In genomic region chr2:146189541-146189940, GRCh38 we compare ENCODE assay signal across 32 cellular contexts.
"Had no signal": no experiment of that assay in that cellular context is flagged by ENCODE, and none has a peak within 500 bp of the region (broad histone marks: within the 10 kb centered on the region; RNA-seq: fewer than 3 reads in every experiment).

No MANE protein-coding gene starts in this region.

- ATAC-seq: activated CD4-positive, CD25-positive, alpha-beta regulatory T cell treated with anti-CD3 and anti-CD28 coated beads, Interleukin-2, amount 50 U/mL, for 24 hours; effector memory CD8-positive, alpha-beta T cell; gastroesophageal sphincter; left lung; lower lobe of right lung; natural killer cell treated with Interleukin-12 subunit alpha and Interleukin-12 subunit beta and Interleukin-15 and Interleukin-18, amount 100 ng/mL, for 72 hours; right lobe of liver; stimulated activated naive CD8-positive, alpha-beta T cell treated with anti-CD3 and anti-CD28 coated beads, Interleukin-15, Interleukin-2, amounts not matched to agents 100 U/mL and 50 U/mL, for 24 hours had no signal

- DNase-seq: activated CD4-positive, alpha-beta memory T cell treated with anti-CD3 and anti-CD28 coated beads for 36 hours; activated CD4-positive, alpha-beta T cell treated with anti-CD3 and anti-CD28 coated beads for 48 hours; activated CD8-positive, alpha-beta memory T cell treated with anti-CD3 and anti-CD28 coated beads, Interleukin-2, amount 50 U/mL, for 4 hours; activated gamma-delta T cell; activated naive CD4-positive, alpha-beta T cell treated with anti-CD3 and anti-CD28 coated beads, Interleukin-2, amount 50 U/mL, for 16 hours; activated T-cell treated with anti-CD3 and anti-CD28 coated beads, Interleukin-2, amount 50 U/mL, for 1 hour; amniotic stem cell; brain microvascular endothelial cell; caudate nucleus; cortex of kidney; effector memory CD8-positive, alpha-beta T cell; erythroblast; head of caudate nucleus; hippocampal formation; kidney glomerular epithelial cell; left lung; lower lobe of right lung; mesenchymal stem cell; right lobe of liver; stimulated activated CD4-positive, alpha-beta T cell treated with anti-CD3 and anti-CD28 coated beads, Interleukin-12 subunit alpha, Interleukin-12 subunit beta, amount 100 ng/mL, for 4 hours; stimulated activated CD4-positive, alpha-beta T cell treated with anti-CD3 and anti-CD28 coated beads, Interleukin-4, amount 100 ng/mL, for 1 hour; stimulated activated naive CD8-positive, alpha-beta T cell treated with anti-CD3 and anti-CD28 coated beads, Interleukin-15, Interleukin-2, amounts not matched to agents 100 U/mL and 50 U/mL, for 24 hours; T-helper 9 cell; testis; transverse colon had no signal

- H3K36me3 ChIP-seq: brain microvascular endothelial cell, gastroesophageal sphincter, left lung, lower lobe of right lung, neutrophil, right lobe of liver, transverse colon had no signal

- H3K27ac ChIP-seq: brain microvascular endothelial cell, gastroesophageal sphincter, left lung, lower lobe of right lung, neutrophil, right lobe of liver, skin epidermis, testis, transverse colon, VCaP had no signal

- H3K9me3 Mint-ChIP-seq: activated CD4-positive, alpha-beta memory T cell treated with anti-CD3 and anti-CD28 coated beads for 36 hours; activated T-helper 1 cell treated with anti-CD3 and anti-CD28 coated beads, Interleukin-12 subunit alpha, Interleukin-12 subunit beta, Interleukin-2, Interleukin-4 antibody, amounts not matched to agents 30 ng/mL and 10 ng/mL and 1 ng/mL, durations not matched to agents 14 hours and 24 hours and 36 hours had no signal

- H3K36me3 Mint-ChIP-seq: activated CD4-positive, alpha-beta memory T cell treated with anti-CD3 and anti-CD28 coated beads for 36 hours; natural killer cell treated with Interleukin-12 subunit alpha and Interleukin-12 subunit beta and Interleukin-15 and Interleukin-18, amount 100 ng/mL, for 72 hours had no signal

- H3K4me3 Mint-ChIP-seq: activated CD4-positive, alpha-beta memory T cell treated with anti-CD3 and anti-CD28 coated beads for 36 hours; activated T-helper 1 cell treated with anti-CD3 and anti-CD28 coated beads, Interleukin-12 subunit alpha, Interleukin-12 subunit beta, Interleukin-2, Interleukin-4 antibody, amounts not matched to agents 30 ng/mL and 10 ng/mL and 1 ng/mL, durations not matched to agents 14 hours and 24 hours and 36 hours; effector memory CD8-positive, alpha-beta T cell; natural killer cell treated with Interleukin-12 subunit alpha and Interleukin-12 subunit beta and Interleukin-15 and Interleukin-18, amount 100 ng/mL, for 72 hours had no signal

- H3K4me3 ChIP-seq: gastroesophageal sphincter, left lung, lower lobe of right lung, right lobe of liver, skin epidermis, testis, transverse colon had no signal

- H3K4me1 ChIP-seq: gastroesophageal sphincter, left lung, lower lobe of right lung, right lobe of liver, testis, transverse colon had no signal

- H3K27ac Mint-ChIP-seq: activated CD4-positive, alpha-beta memory T cell treated with anti-CD3 and anti-CD28 coated beads for 36 hours; activated T-helper 1 cell treated with anti-CD3 and anti-CD28 coated beads, Interleukin-12 subunit alpha, Interleukin-12 subunit beta, Interleukin-2, Interleukin-4 antibody, amounts not matched to agents 30 ng/mL and 10 ng/mL and 1 ng/mL, durations not matched to agents 14 hours and 24 hours and 36 hours; effector memory CD8-positive, alpha-beta T cell; natural killer cell treated with Interleukin-12 subunit alpha and Interleukin-12 subunit beta and Interleukin-15 and Interleukin-18, amount 100 ng/mL, for 72 hours had no signal

- H3K9me3 ChIP-seq: gastroesophageal sphincter, left lung, lower lobe of right lung, neutrophil, right lobe of liver, testis, transverse colon had no signal

- H3K27me3 Mint-ChIP-seq: activated CD4-positive, alpha-beta memory T cell treated with anti-CD3 and anti-CD28 coated beads for 36 hours; effector memory CD8-positive, alpha-beta T cell; natural killer cell treated with Interleukin-12 subunit alpha and Interleukin-12 subunit beta and Interleukin-15 and Interleukin-18, amount 100 ng/mL, for 72 hours had no signal

- H3K27me3 ChIP-seq: brain microvascular endothelial cell, gastroesophageal sphincter, left lung, neutrophil, right lobe of liver, testis, transverse colon had no signal
